Comparison of ENCODE assay signal across 22 cellular contexts in genomic region chr9:91994422-91994821, GRCh38. TPM values are rescaled to one million over a fixed set of nuclear protein-coding genes. Genes with fewer than 3 reads are reported as not detected.
DNase-seq lines count a peak whose midpoint lies in the region; ATAC-seq and TF ChIP-seq lines count a peak whose summit lies in the region.
"Had no signal": no experiment of that assay in that cellular context is flagged by ENCODE, and none has a peak within 500 bp of the region (broad histone marks: within the 10 kb centered on the region; RNA-seq: fewer than 3 reads in every experiment).

No MANE protein-coding gene starts in this region.

- H3K27ac Mint-ChIP-seq in type B pancreatic cell = no peak overlapping the region
- H3K27ac Mint-ChIP-seq: naive B cell; T-helper 2 cell treated with Interferon-gamma antibody and Interleukin-4, amounts not matched to agents 5 μg/mL and 100 μg/mL, for 36 hours had no signal

- DNase-seq in DMS79 treated with DMSO at 0.1 percent for 48 hours (lab: John Stamatoyannopoulos, UW) = peak; percentile 15
- DNase-seq in DMS79 (lab: John Stamatoyannopoulos, UW) = no peak
- DNase-seq in COLO668 (lab: John Stamatoyannopoulos, UW; ENCODE audit: unreplicated experiment) = peak; percentile 35
- peak; percentile 61 for DNase-seq in LoVo (ENCODE audit: low spot score)
- peak; percentile 43 for DNase-seq in SK-N-DZ (ENCODE audit: low spot score)
- DNase-seq in type B pancreatic cell (ENCODE audit: extremely low spot score, unreplicated experiment) = no peak
- DNase-seq: activated CD4-positive, alpha-beta T cell treated with anti-CD3 and anti-CD28 coated beads, Interleukin-2, amount 50 U/mL, for 1 hour; activated naive CD4-positive, alpha-beta T cell treated with Interleukin-2 at 50 U/mL for 16 hours; body of pancreas; dorsolateral prefrontal cortex; GOT3; IMR-90; left lung; naive B cell; NCI-H82; stimulated activated CD4-positive, alpha-beta T cell treated with anti-CD3 and anti-CD28 coated beads, Interleukin-1b, Interleukin-23, amount 100 ng/mL, for 48 hours; stimulated activated CD8-positive, alpha-beta memory T cell treated with anti-CD3 and anti-CD28 coated beads, Interleukin-4, amount 100 ng/mL, for 48 hours; stomach; thyroid gland had no signal

- peaks cover 32% of the 10 kb centered on the region for H3K4me1 Mint-ChIP-seq in type B pancreatic cell (ENCODE audit: unreplicated experiment)
- H3K4me1 Mint-ChIP-seq: naive B cell had no signal

- TF ChIP-seq CTCF in type B pancreatic cell (conservative IDR thresholded peaks at IDR 0.05) = no peak

- no peak for ATAC-seq in GM21737 (IDR thresholded peaks at IDR 0.05; ENCODE audit: unreplicated experiment)
- ATAC-seq in HG02840 (IDR thresholded peaks at IDR 0.05; ENCODE audit: low FRiP score, unreplicated experiment) = no peak
- ATAC-seq: body of pancreas, left lung had no signal

- H3K4me3 Mint-ChIP-seq in type B pancreatic cell = no peak overlapping the region
- H3K4me3 Mint-ChIP-seq: naive B cell; T-helper 2 cell treated with Interferon-gamma antibody and Interleukin-4, amounts not matched to agents 5 μg/mL and 100 μg/mL, for 36 hours had no signal

- peaks cover 26% of the 10 kb centered on the region for H3K27me3 Mint-ChIP-seq in type B pancreatic cell

- H3K9me3 Mint-ChIP-seq in type B pancreatic cell = peaks cover 19% of the 10 kb centered on the region
- H3K9me3 Mint-ChIP-seq: naive B cell; T-helper 2 cell treated with Interferon-gamma antibody and Interleukin-4, amounts not matched to agents 5 μg/mL and 100 μg/mL, for 36 hours had no signal

- H3K36me3 Mint-ChIP-seq in type B pancreatic cell = no peaks in the 10 kb centered on the region
- H3K36me3 Mint-ChIP-seq: naive B cell had no signal

RNA-seq across cellular contexts. Expression of gene ROR2, which starts 44.4 kb away (rescaled TPM):
- polyA plus RNA-seq in SK-N-DZ (2014; cell fraction: cytosol; rRNA removed) = not detected in 2 replicates
- 0.06 TPM in 1 of 2 replicates, not detected in the other for polyA plus RNA-seq in SK-N-DZ (2014; cell fraction: nucleus; rRNA removed)
- total RNA-seq in type B pancreatic cell (ENCODE audit: low replicate concordance) = 7.4 and 48.9 TPM in 2 replicates

Comparison
In these comparisons a context has a peak if more than half of its experiments do, and no peak if none do; other contexts are left out.
1. DNase-seq: peak in DMS79 treated with DMSO at 0.1 percent for 48 hours (single experiment), COLO668 (single experiment), LoVo (single experiment) and SK-N-DZ (single experiment); none in DMS79 (single experiment) and type B pancreatic cell (single experiment).